Comparison of ENCODE assay signal across 13 cellular contexts in genomic region chr1:224300346-224300745, GRCh38. TPM values are rescaled to one million over a fixed set of nuclear protein-coding genes. Genes with fewer than 3 reads are reported as not detected.
DNase-seq lines count a peak whose midpoint lies in the region; ATAC-seq and TF ChIP-seq lines count a peak whose summit lies in the region.
"Had no signal": no experiment of that assay in that cellular context is flagged by ENCODE, and none has a peak within 500 bp of the region (broad histone marks: within the 10 kb centered on the region; RNA-seq: fewer than 3 reads in every experiment).

No MANE protein-coding gene starts in this region.

- TF ChIP-seq CTCF in colonic mucosa (IDR thresholded peaks at IDR 0.05) (no peak), BE2C (IDR thresholded peaks at IDR 0.05; ENCODE audit: low read depth, low read length) (no peak)

- H3K4me1 Mint-ChIP-seq in activated T-helper 17 cell treated with anti-CD3 and anti-CD28 coated beads, Interleukin-2, amount 50 U/mL, for 72 hours, result no peaks in the 10 kb centered on the region
- H3K4me1 Mint-ChIP-seq: neural crest cell had no signal

- no peaks in the 10 kb centered on the region for H3K27me3 Mint-ChIP-seq in activated T-helper 17 cell treated with anti-CD3 and anti-CD28 coated beads, Interleukin-2, amount 50 U/mL, for 72 hours

- H3K36me3 ChIP-seq in colonic mucosa (peaks cover 24% of the 10 kb centered on the region), BE2C (peaks cover 54% of the 10 kb centered on the region)

- no peak overlapping the region for H3K9ac ChIP-seq in colonic mucosa (ENCODE audit: low read depth in 2 of 2, low read length in 2 of 2)
- H3K9ac ChIP-seq: BLaER1 treated with 17β-estradiol and CSF1 and Interleukin-3, amounts not matched to agents 10 nM and 100 nM had no signal

- ATAC-seq in activated T-helper 17 cell treated with anti-CD3 and anti-CD28 coated beads, Interleukin-2, amount 50 U/mL, for 72 hours (replicated peaks), result peak; percentile 56

- H3K27me3 ChIP-seq in colonic mucosa (no peaks in the 10 kb centered on the region), BE2C (no peaks in the 10 kb centered on the region)
- H3K27me3 ChIP-seq: BLaER1 treated with 17β-estradiol and CSF1 and Interleukin-3, amounts not matched to agents 10 nM and 100 nM; Peyer's patch had no signal

- peak; percentile 80 for DNase-seq in ACHN
- DNase-seq in HS-27A (ENCODE audit: low read depth), result peak; percentile 34
- peak; percentile 16 for DNase-seq in glomerular endothelial cell (ENCODE audit: extremely low read depth, low read depth, low spot score)
- no peak for DNase-seq in DMS79 (lab: John Stamatoyannopoulos, UW)
- no peak for DNase-seq in colonic mucosa
- no peak for DNase-seq in BE2C
- DNase-seq in activated naive CD4-positive, alpha-beta T cell treated with Interleukin-2 at 50 U/mL for 16 hours, result no peak
- DNase-seq: Peyer's patch; stimulated activated CD4-positive, alpha-beta T cell treated with anti-CD3 and anti-CD28 coated beads, Interleukin-4, amount 100 ng/mL, for 1 hour had no signal

- in situ Hi-C loops in ACHN (cut with HindIII; ENCODE audit: low pct_ligation_motif_present, low pct_unique_long_range_greater_than_20kb, low sequenced_read_pairs), result no loop called here

- H3K4me1 ChIP-seq in colonic mucosa, result no peaks in the 10 kb centered on the region
- no peaks in the 10 kb centered on the region for H3K4me1 ChIP-seq in BE2C
- H3K4me1 ChIP-seq: Peyer's patch had no signal

- no peaks in the 10 kb centered on the region for H3K9me3 ChIP-seq in colonic mucosa
- H3K9me3 ChIP-seq in BE2C, result no peaks in the 10 kb centered on the region
- H3K9me3 ChIP-seq: BLaER1 treated with 17β-estradiol and CSF1 and Interleukin-3, amounts not matched to agents 10 nM and 100 nM; Peyer's patch had no signal

- H3K9me3 Mint-ChIP-seq in activated T-helper 17 cell treated with anti-CD3 and anti-CD28 coated beads, Interleukin-2, amount 50 U/mL, for 72 hours, result no peaks in the 10 kb centered on the region
- H3K9me3 Mint-ChIP-seq: activated T-helper 1 cell treated with anti-CD3 and anti-CD28 coated beads, Interleukin-12 subunit alpha, Interleukin-12 subunit beta, Interleukin-2, Interleukin-4 antibody, amounts not matched to agents 30 ng/mL and 10 ng/mL and 1 ng/mL, durations not matched to agents 14 hours and 24 hours and 36 hours; neural crest cell had no signal

- no peak overlapping the region for H3K27ac ChIP-seq in colonic mucosa
- H3K27ac ChIP-seq: BLaER1 treated with 17β-estradiol and CSF1 and Interleukin-3, amounts not matched to agents 10 nM and 100 nM; Peyer's patch had no signal

- H3K27ac Mint-ChIP-seq in activated T-helper 17 cell treated with anti-CD3 and anti-CD28 coated beads, Interleukin-2, amount 50 U/mL, for 72 hours, result no peak overlapping the region
- H3K27ac Mint-ChIP-seq: activated T-helper 1 cell treated with anti-CD3 and anti-CD28 coated beads, Interleukin-12 subunit alpha, Interleukin-12 subunit beta, Interleukin-2, Interleukin-4 antibody, amounts not matched to agents 30 ng/mL and 10 ng/mL and 1 ng/mL, durations not matched to agents 14 hours and 24 hours and 36 hours had no signal

- intact Hi-C loops in colonic mucosa (cut with DNase I), result loop anchor here (10.0 kb wide), 1 partner anchor 56 kb away; no protein-coding TSS in a partner anchor

- H3K4me3 Mint-ChIP-seq in activated T-helper 17 cell treated with anti-CD3 and anti-CD28 coated beads, Interleukin-2, amount 50 U/mL, for 72 hours, result no peak overlapping the region
- H3K4me3 Mint-ChIP-seq: activated T-helper 1 cell treated with anti-CD3 and anti-CD28 coated beads, Interleukin-12 subunit alpha, Interleukin-12 subunit beta, Interleukin-2, Interleukin-4 antibody, amounts not matched to agents 30 ng/mL and 10 ng/mL and 1 ng/mL, durations not matched to agents 14 hours and 24 hours and 36 hours; neural crest cell had no signal

- peaks cover 98% of the 10 kb centered on the region for H3K36me3 Mint-ChIP-seq in activated T-helper 17 cell treated with anti-CD3 and anti-CD28 coated beads, Interleukin-2, amount 50 U/mL, for 72 hours (ENCODE audit: low read depth)

- no peak overlapping the region for H3K4me3 ChIP-seq in colonic mucosa
- H3K4me3 ChIP-seq in BE2C (ENCODE audit: low read depth, low read length), result no peak overlapping the region
- H3K4me3 ChIP-seq: BLaER1 treated with 17β-estradiol and CSF1 and Interleukin-3, amounts not matched to agents 10 nM and 100 nM; Peyer's patch had no signal

RNA-seq across cellular contexts. Expression of gene NVL, which starts 29.6 kb away (rescaled TPM):
- total RNA-seq in activated T-helper 17 cell treated with anti-CD3 and anti-CD28 coated beads, Interleukin-2, amount 50 U/mL, for 72 hours, result 10 to 100 TPM; 19.9 to 39.5 TPM
- total RNA-seq in glomerular endothelial cell (13.2 and 28.4 TPM in 2 replicates), colonic mucosa (10 to 100 TPM; 39.4 to 51.5 TPM)
- polyA plus RNA-seq in BE2C (2012; ENCODE audit: insufficient read depth, insufficient read length, low read depth), result 35.4 TPM

RNA-seq across cellular contexts. Expression of gene CNIH4, which starts 56.3 kb away (rescaled TPM):
- 10 to 100 TPM; 42.6 to 44.8 TPM for total RNA-seq in activated T-helper 17 cell treated with anti-CD3 and anti-CD28 coated beads, Interleukin-2, amount 50 U/mL, for 72 hours
- total RNA-seq in glomerular endothelial cell (41.5 and 53.6 TPM in 2 replicates), colonic mucosa (10 to 100 TPM; 53.0 to 80.6 TPM)
- polyA plus RNA-seq in BE2C (2012; ENCODE audit: insufficient read depth, insufficient read length, low read depth), result 49.0 TPM

Comparison
In these comparisons a context has a peak if more than half of its experiments do, and no peak if none do; other contexts are left out.
1. DNase-seq: peak in ACHN (single experiment), HS-27A (single experiment) and glomerular endothelial cell (single experiment); none in DMS79 (single experiment), colonic mucosa (single experiment), BE2C (single experiment) and activated naive CD4-positive, alpha-beta T cell treated with Interleukin-2 at 50 U/mL for 16 hours (single experiment).